In the genomic region with DNA sequence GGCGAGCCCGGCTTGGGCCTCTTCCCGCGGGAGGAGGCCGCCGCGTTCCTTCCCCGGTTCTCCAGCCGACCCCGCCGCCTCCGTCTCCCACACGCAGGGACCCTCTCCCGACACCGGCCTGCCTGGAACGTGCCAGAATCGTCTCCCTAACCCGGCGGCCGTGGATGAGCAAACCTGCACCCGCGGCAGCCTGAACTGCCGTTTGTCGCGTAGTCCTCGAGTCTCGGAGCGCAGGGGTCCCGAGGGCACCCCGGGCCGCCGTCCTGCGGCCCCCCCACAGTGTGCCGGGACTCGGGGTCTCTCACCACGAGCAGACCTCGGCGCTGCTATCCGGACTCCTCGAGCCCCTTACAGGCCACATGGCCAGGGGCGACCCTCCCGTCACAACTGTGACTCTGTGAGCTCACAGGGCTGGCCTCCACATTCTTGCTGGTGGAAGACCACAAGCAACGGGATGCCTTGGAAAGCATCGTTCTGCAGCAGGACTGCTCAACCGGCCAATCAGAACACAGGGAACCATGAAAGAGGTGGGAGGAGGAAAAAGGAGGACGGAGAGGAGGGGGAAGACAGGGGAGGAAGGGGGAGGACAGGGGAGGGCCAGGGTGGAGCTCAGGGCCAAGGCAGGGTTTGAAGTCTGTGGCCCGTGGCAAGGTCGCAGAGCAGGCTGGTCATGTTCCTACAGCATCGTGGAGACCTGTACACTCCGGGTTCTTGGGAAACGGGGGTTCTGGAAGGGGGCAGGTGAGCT, we compare ENCODE assay signal across 1 cellular context.
TF ChIP-seq lines count a peak whose summit lies in the region.

No MANE protein-coding gene starts in this region.

TF ChIP-seq in H1, 55 proteins besides CTCF, POLR2A, EP300 and RAD21:
- TF ChIP-seq, protein P1, sequence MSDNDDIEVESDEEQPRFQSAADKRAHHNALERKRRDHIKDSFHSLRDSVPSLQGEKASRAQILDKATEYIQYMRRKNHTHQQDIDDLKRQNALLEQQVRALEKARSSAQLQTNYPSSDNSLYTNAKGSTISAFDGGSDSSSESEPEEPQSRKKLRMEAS (IDR thresholded peaks at IDR 0.05) = peak; percentile 42; the same call in 1 of the 2 replicates
- no peak for TF ChIP-seq KDM4A (IDR thresholded peaks at IDR 0.05; ENCODE audit: low read depth, low read length, severe bottlenecking)
